In genomic region chr17:13619462-13619861, GRCh38 we compare ENCODE assay signal across 20 cellular contexts. TPM values are rescaled to one million over a fixed set of nuclear protein-coding genes. Genes with fewer than 3 reads are reported as not detected.
"Had no signal": no experiment of that assay in that cellular context is flagged by ENCODE, and none has a peak within 500 bp of the region (broad histone marks: within the 10 kb centered on the region; RNA-seq: fewer than 3 reads in every experiment).

No MANE protein-coding gene starts in this region.

- H2AFZ ChIP-seq: hepatocyte had no signal

- H3K4me1 ChIP-seq: esophagus squamous epithelium, lower lobe of right lung, psoas muscle, stomach had no signal

- H3K4me1 Mint-ChIP-seq: activated B cell treated with CpG ODN at 0.5 μM for 24 hours; activated CD4-positive, alpha-beta memory T cell treated with anti-CD3 and anti-CD28 coated beads, Interleukin-2, amount 10 ng/mL, durations not matched to agents 7 days and 5 days; activated CD8-positive, alpha-beta memory T cell treated with anti-CD3 and anti-CD28 coated beads, Interleukin-2, amount 10 ng/mL, durations not matched to agents 7 days and 5 days; activated naive CD8-positive, alpha-beta T cell treated with anti-CD3 and anti-CD28 coated beads for 36 hours; naive B cell had no signal

- H3K36me3 ChIP-seq: esophagus squamous epithelium, lower lobe of right lung, stomach had no signal

- H3K27ac Mint-ChIP-seq: activated B cell treated with CpG ODN at 0.5 μM for 24 hours; activated CD4-positive, alpha-beta memory T cell treated with anti-CD3 and anti-CD28 coated beads, Interleukin-2, amount 10 ng/mL, durations not matched to agents 7 days and 5 days; activated CD8-positive, alpha-beta memory T cell treated with anti-CD3 and anti-CD28 coated beads, Interleukin-2, amount 10 ng/mL, durations not matched to agents 7 days and 5 days; activated naive CD8-positive, alpha-beta T cell treated with anti-CD3 and anti-CD28 coated beads for 36 hours; naive B cell; type B pancreatic cell had no signal

- H3K4me3 Mint-ChIP-seq: activated B cell treated with CpG ODN at 0.5 μM for 24 hours; activated CD4-positive, alpha-beta memory T cell treated with anti-CD3 and anti-CD28 coated beads, Interleukin-2, amount 10 ng/mL, durations not matched to agents 7 days and 5 days; activated CD8-positive, alpha-beta memory T cell treated with anti-CD3 and anti-CD28 coated beads, Interleukin-2, amount 10 ng/mL, durations not matched to agents 7 days and 5 days; activated naive CD8-positive, alpha-beta T cell treated with anti-CD3 and anti-CD28 coated beads for 36 hours; naive B cell; neural crest cell; type B pancreatic cell had no signal

- H3K9me3 ChIP-seq: psoas muscle had no signal

- H3K27me3 ChIP-seq: hepatocyte had no signal

- FAIRE-seq: keratinocyte had no signal

- H3K4me3 ChIP-seq: esophagus squamous epithelium, hepatocyte, lower lobe of right lung, psoas muscle, smooth muscle cell, stomach had no signal

- H3K27ac ChIP-seq: esophagus squamous epithelium, hepatocyte, lower lobe of right lung, psoas muscle, stomach had no signal

- H3K27me3 Mint-ChIP-seq: type B pancreatic cell had no signal

- H3K79me2 ChIP-seq: hepatocyte had no signal

- H3K4me2 ChIP-seq: hepatocyte, smooth muscle cell had no signal

- ATAC-seq: activated CD8-positive, alpha-beta memory T cell treated with anti-CD3 and anti-CD28 coated beads, Interleukin-2, amount 10 ng/mL, durations not matched to agents 7 days and 5 days; lower lobe of right lung; psoas muscle; right cardiac atrium had no signal

- DNase-seq: activated B cell treated with CpG ODN at 0.5 μM for 24 hours; activated CD4-positive, alpha-beta memory T cell treated with anti-CD3 and anti-CD28 coated beads, Interleukin-2, amount 10 ng/mL, durations not matched to agents 7 days and 5 days; activated CD4-positive, alpha-beta T cell treated with anti-CD3 and anti-CD28 coated beads for 48 hours; activated CD8-positive, alpha-beta memory T cell treated with anti-CD3 and anti-CD28 coated beads, Interleukin-2, amount 10 ng/mL, durations not matched to agents 7 days and 5 days; activated naive CD8-positive, alpha-beta T cell treated with anti-CD3 and anti-CD28 coated beads for 36 hours; amniotic stem cell; dermis blood vessel endothelial cell; effector memory CD4-positive, alpha-beta T cell; esophagus squamous epithelium; lower lobe of right lung; naive B cell; psoas muscle; right cardiac atrium; stimulated activated CD4-positive, alpha-beta T cell treated with anti-CD3 and anti-CD28 coated beads, Interleukin-4, amount 100 ng/mL, for 1 hour; stomach had no signal

- H3K36me3 Mint-ChIP-seq: activated CD8-positive, alpha-beta memory T cell treated with anti-CD3 and anti-CD28 coated beads, Interleukin-2, amount 10 ng/mL, durations not matched to agents 7 days and 5 days; activated naive CD8-positive, alpha-beta T cell treated with anti-CD3 and anti-CD28 coated beads for 36 hours; naive B cell; type B pancreatic cell had no signal

RNA-seq across cellular contexts. Expression of gene HS3ST3A1, which starts 17.7 kb away (rescaled TPM):
- total RNA-seq: activated B cell treated with CpG ODN at 0.5 μM for 24 hours had no signal
